Comparison of ENCODE assay signal across 30 cellular contexts in genomic region chr2:37281916-37282315, GRCh38. TPM values are rescaled to one million over a fixed set of nuclear protein-coding genes. Genes with fewer than 3 reads are reported as not detected.
DNase-seq lines count a peak whose midpoint lies in the region; ATAC-seq and TF ChIP-seq lines count a peak whose summit lies in the region.
"Had no signal": no experiment of that assay in that cellular context is flagged by ENCODE, and none has a peak within 500 bp of the region (broad histone marks: within the 10 kb centered on the region; RNA-seq: fewer than 3 reads in every experiment).

No MANE protein-coding gene starts in this region.

- no peak overlapping the region for H2BK12ac ChIP-seq in H9 (ENCODE audit: insufficient read length, low read depth, low read length)

- ATAC-seq in T-helper 17 cell (no peak), HG03196 (IDR thresholded peaks at IDR 0.05; ENCODE audit: unreplicated experiment) (no peak)
- ATAC-seq: activated naive CD8-positive, alpha-beta T cell treated with anti-CD3 and anti-CD28 coated beads, Interleukin-2, amount 50 U/mL, for 24 hours; effector memory CD8-positive, alpha-beta T cell; naive thymus-derived CD8-positive, alpha-beta T cell; right cardiac atrium had no signal

- intact Hi-C loops in colonic mucosa (cut with DNase I), result no loop called here

- no peaks in the 10 kb centered on the region for H3K23me2 ChIP-seq in H9 (ENCODE audit: insufficient read length, low read depth, low read length, poor library complexity, severe bottlenecking)

- H4K5ac ChIP-seq in H9 (ENCODE audit: insufficient read length, low read depth, low read length), result no peak overlapping the region

- no peak overlapping the region for H2BK5ac ChIP-seq in H9 (ENCODE audit: insufficient read length, low read length)

- H3K14ac ChIP-seq in H9 (ENCODE audit: insufficient read depth, low read length), result no peak overlapping the region

- H3K9ac ChIP-seq in H9 (ENCODE audit: extremely low read depth, insufficient read length, low read length) (no peak overlapping the region), SU-DHL-6 (ENCODE audit: low read length) (no peak overlapping the region), colonic mucosa (ENCODE audit: low read depth in 2 of 2, low read length in 2 of 2) (no peak overlapping the region)

- H3T11ph ChIP-seq in H9 (ENCODE audit: low read length), result no peak overlapping the region

- H3K23ac ChIP-seq in H9 (ENCODE audit: insufficient read length, low read depth, low read length), result no peak overlapping the region

- H3K4me1 ChIP-seq in H9 (ENCODE audit: insufficient read depth, low read length) (no peaks in the 10 kb centered on the region), colonic mucosa (no peaks in the 10 kb centered on the region)
- H3K4me1 ChIP-seq: left ventricle myocardium inferior, testis had no signal

- H2AK5ac ChIP-seq in H9 (ENCODE audit: insufficient read length, low read length), result no peak overlapping the region

- H3K4me3 ChIP-seq in SU-DHL-6 (ENCODE audit: insufficient read depth, low read length, poor library complexity, severe bottlenecking) (no peak overlapping the region), fibroblast of villous mesenchyme (ENCODE audit: low read depth, low read length) (no peak overlapping the region), colonic mucosa (no peak overlapping the region)
- H3K4me3 ChIP-seq: esophagus muscularis mucosa, left ventricle myocardium inferior, ovary, testis had no signal

- no peak overlapping the region for H2BK20ac ChIP-seq in H9 (ENCODE audit: low read depth, low read length, poor library complexity, severe bottlenecking)

- H3K27ac ChIP-seq in C4-2B, result no peak overlapping the region
- no peak overlapping the region for H3K27ac ChIP-seq in H9 (ENCODE audit: insufficient read length, low read depth, low read length)
- H3K27ac ChIP-seq in SU-DHL-6 (ENCODE audit: low read depth, low read length), result no peak overlapping the region
- H3K27ac ChIP-seq in colonic mucosa, result no peak overlapping the region
- H3K27ac ChIP-seq: esophagus muscularis mucosa, left ventricle myocardium inferior, ovary, RWPE1, testis had no signal

- H3K56ac ChIP-seq in H9 (ENCODE audit: insufficient read length, low read depth, low read length), result no peak overlapping the region

- no peaks in the 10 kb centered on the region for H3K27me3 ChIP-seq in H9 (ENCODE audit: insufficient read depth, low read length)
- H3K27me3 ChIP-seq in SU-DHL-6 (ENCODE audit: low read length), result no peaks in the 10 kb centered on the region
- no peaks in the 10 kb centered on the region for H3K27me3 ChIP-seq in colonic mucosa
- H3K27me3 ChIP-seq: esophagus muscularis mucosa, ovary, testis had no signal

- no peak overlapping the region for H4K8ac ChIP-seq in H9 (replicated peaks; ENCODE audit: insufficient read length, low read depth, low read length)

- H3K79me2 ChIP-seq in H9 (ENCODE audit: insufficient read depth, low read length) (no peaks in the 10 kb centered on the region), SU-DHL-6 (ENCODE audit: insufficient read depth, low read length) (peaks cover 6% of the 10 kb centered on the region; the same call in 1 of the 2 replicates)

- H3K36me3 Mint-ChIP-seq in H9 (ENCODE audit: insufficient read depth in 1 of 3, low read depth in 3 of 3) (peaks cover 12 to 53% (median 50%) of the 10 kb centered on the region in 3 experiments; a peak in 6 of 7 replicates), T-helper 17 cell (ENCODE audit: low read depth) (no peaks in the 10 kb centered on the region)

- no peak overlapping the region for H3K18ac ChIP-seq in H9 (ENCODE audit: insufficient read length, low read depth, low read length)

- H3K4me3 Mint-ChIP-seq in H9, result no peak overlapping the region
- no peak overlapping the region for H3K4me3 Mint-ChIP-seq in T-helper 17 cell
- H3K4me3 Mint-ChIP-seq: activated CD4-positive, alpha-beta memory T cell treated with anti-CD3 and anti-CD28 coated beads for 36 hours; activated naive CD8-positive, alpha-beta T cell treated with anti-CD3 and anti-CD28 coated beads, Interleukin-2, amount 50 U/mL, for 24 hours; brain; CD14-positive monocyte; effector memory CD8-positive, alpha-beta T cell; naive thymus-derived CD8-positive, alpha-beta T cell had no signal

- H3K9me3 Mint-ChIP-seq in H9, result no peaks in the 10 kb centered on the region
- H3K9me3 Mint-ChIP-seq: activated CD4-positive, alpha-beta memory T cell treated with anti-CD3 and anti-CD28 coated beads for 36 hours; activated naive CD8-positive, alpha-beta T cell treated with anti-CD3 and anti-CD28 coated beads, Interleukin-2, amount 50 U/mL, for 24 hours; brain; effector memory CD8-positive, alpha-beta T cell; naive thymus-derived CD8-positive, alpha-beta T cell had no signal

- TF ChIP-seq CTCF in C4-2B (conservative IDR thresholded peaks at IDR 0.05), result peak; percentile 26
- peak; percentile 38; the same call in 2 of the 3 replicates for TF ChIP-seq CTCF in H9 (conservative IDR thresholded peaks at IDR 0.05)
- TF ChIP-seq CTCF in SU-DHL-6 (IDR thresholded peaks at IDR 0.05; ENCODE audit: insufficient read depth, low read length, poor library complexity, severe bottlenecking), result peak; percentile 25
- TF ChIP-seq CTCF in fibroblast of villous mesenchyme (IDR thresholded peaks at IDR 0.05; ENCODE audit: insufficient read depth, low read depth, low read length), result peak; percentile 2
- no peak for TF ChIP-seq CTCF in colonic mucosa (IDR thresholded peaks at IDR 0.05)

- H3K9me3 ChIP-seq in H9 (ENCODE audit: control insufficient read depth, low read depth, low read length) (no peaks in the 10 kb centered on the region), SU-DHL-6 (ENCODE audit: insufficient read depth, low read length) (no peaks in the 10 kb centered on the region), T-helper 17 cell (ENCODE audit: control insufficient read depth, low read length, poor library complexity, severe bottlenecking) (no peaks in the 10 kb centered on the region), colonic mucosa (no peaks in the 10 kb centered on the region)
- H3K9me3 ChIP-seq: esophagus muscularis mucosa, left ventricle myocardium inferior, ovary, testis had no signal

- H4K20me1 ChIP-seq in H9 (ENCODE audit: control insufficient read depth, insufficient read depth, insufficient read length) (no peaks in the 10 kb centered on the region), SU-DHL-6 (ENCODE audit: low read depth, low read length) (no peaks in the 10 kb centered on the region)

- no CpG with 5 or more reads among the region's 1 CpG for WGBS in H9 (ENCODE audit: extremely low coverage, insufficient read length, low lambda C conversion rate)

- H3K4ac ChIP-seq in H9 (ENCODE audit: low read depth, low read length), result no peak overlapping the region

- DNase-seq in H9 (no peak), fibroblast of villous mesenchyme (ENCODE audit: low read depth) (no peak), T-helper 17 cell (no peak), nucleus accumbens (lab: John Stamatoyannopoulos, UW) (no peak), colonic mucosa (no peak)
- DNase-seq: activated CD4-positive, alpha-beta memory T cell treated with anti-CD3 and anti-CD28 coated beads for 36 hours; activated CD4-positive, CD25-positive, alpha-beta regulatory T cell; activated gamma-delta T cell; activated naive CD8-positive, alpha-beta T cell treated with anti-CD3 and anti-CD28 coated beads, Interleukin-2, amount 50 U/mL, for 24 hours; effector memory CD8-positive, alpha-beta T cell; hypothalamus; KBM-7; left ventricle myocardium inferior; midbrain; naive thymus-derived CD8-positive, alpha-beta T cell; NCI-H2171; NCI-H526; ovary; right cardiac atrium; stimulated activated CD4-positive, alpha-beta T cell treated with anti-CD3 and anti-CD28 coated beads, Interleukin-4, amount 100 ng/mL, for 1 hour; stimulated activated naive CD4-positive, alpha-beta T cell treated with Interleukin-2 at 50 U/mL for 16 hours; T1000; testis had no signal

- H3K27me3 Mint-ChIP-seq in H9 (ENCODE audit: low read depth) (no peaks in the 10 kb centered on the region), T-helper 17 cell (no peaks in the 10 kb centered on the region)
- H3K27me3 Mint-ChIP-seq: activated CD4-positive, alpha-beta memory T cell treated with anti-CD3 and anti-CD28 coated beads for 36 hours; activated naive CD8-positive, alpha-beta T cell treated with anti-CD3 and anti-CD28 coated beads, Interleukin-2, amount 50 U/mL, for 24 hours; brain; effector memory CD8-positive, alpha-beta T cell; naive thymus-derived CD8-positive, alpha-beta T cell had no signal

- H3K36me3 ChIP-seq in SU-DHL-6 (ENCODE audit: low read length), result peaks cover 82% of the 10 kb centered on the region
- H3K36me3 ChIP-seq in colonic mucosa, result no peaks in the 10 kb centered on the region
- H3K36me3 ChIP-seq: ovary had no signal

- H2AFZ ChIP-seq in H9 (ENCODE audit: low read length) (no peak overlapping the region), SU-DHL-6 (ENCODE audit: low read depth, low read length, severe bottlenecking) (no peak overlapping the region)

- no peak overlapping the region for H2BK120ac ChIP-seq in H9 (ENCODE audit: low read depth, low read length, poor library complexity, severe bottlenecking)

- H2BK15ac ChIP-seq in H9 (ENCODE audit: low read depth, low read length), result no peak overlapping the region

- no peaks in the 10 kb centered on the region for H3K79me1 ChIP-seq in H9 (ENCODE audit: insufficient read depth, low read depth, low read length, poor library complexity, severe bottlenecking)

- H3K27ac Mint-ChIP-seq in H9, result no peak overlapping the region
- H3K27ac Mint-ChIP-seq in T-helper 17 cell, result no peak overlapping the region
- H3K27ac Mint-ChIP-seq: activated CD4-positive, alpha-beta memory T cell treated with anti-CD3 and anti-CD28 coated beads for 36 hours; activated naive CD8-positive, alpha-beta T cell treated with anti-CD3 and anti-CD28 coated beads, Interleukin-2, amount 50 U/mL, for 24 hours had no signal

- H3K4me2 ChIP-seq in H9 (ENCODE audit: insufficient read depth, insufficient read length, low read length) (no peak overlapping the region), SU-DHL-6 (ENCODE audit: low read depth, low read length, poor library complexity, severe bottlenecking) (no peak overlapping the region)

- H3K9me2 ChIP-seq in SU-DHL-6 (replicated peaks; ENCODE audit: insufficient read depth, low read length), result no peaks in the 10 kb centered on the region

- no peak overlapping the region for H4K91ac ChIP-seq in H9 (ENCODE audit: insufficient read length, low read depth, low read length)

- H3F3A ChIP-seq in SU-DHL-6 (ENCODE audit: insufficient read depth), result peaks cover 4% of the 10 kb centered on the region; the same call in 1 of the 2 replicates

- H3K4me1 Mint-ChIP-seq in H9 (no peaks in the 10 kb centered on the region), T-helper 17 cell (peaks cover 4% of the 10 kb centered on the region)
- H3K4me1 Mint-ChIP-seq: brain; naive thymus-derived CD8-positive, alpha-beta T cell had no signal

RNA-seq across cellular contexts. Expression of gene PRKD3, which starts 42.7 kb away (rescaled TPM):
- total RNA-seq in H9 (2021) (63.3 and 63.8 TPM in 2 replicates), fibroblast of villous mesenchyme (59.9 and 85.9 TPM in 2 replicates), T-helper 17 cell (10 to 100 TPM; 25.4 to 27.0 TPM), colonic mucosa (10 to 100 TPM; 21.1 to 28.7 TPM)

RNA-seq across cellular contexts. Expression of gene NDUFAF7, which starts 50.5 kb away (rescaled TPM):
- total RNA-seq in H9 (2021), result 103 and 108 TPM in 2 replicates
- 9.7 and 13.0 TPM in 2 replicates for total RNA-seq in fibroblast of villous mesenchyme
- 10 to 100 TPM; 22.3 to 23.2 TPM for total RNA-seq in T-helper 17 cell
- 10 to 100 TPM; 12.1 to 13.8 TPM for total RNA-seq in colonic mucosa

RNA-seq across cellular contexts. Expression of gene CEBPZ, which starts 50.5 kb away (rescaled TPM):
- total RNA-seq in H9 (2021) (252 and 281 TPM in 2 replicates), fibroblast of villous mesenchyme (29.0 and 44.9 TPM in 2 replicates), T-helper 17 cell (10 to 100 TPM; 39.8 to 72.2 TPM), colonic mucosa (10 to 100 TPM; 43.6 to 53.2 TPM)
